ENCODE assay signal across 24 cellular contexts in the genomic region with DNA sequence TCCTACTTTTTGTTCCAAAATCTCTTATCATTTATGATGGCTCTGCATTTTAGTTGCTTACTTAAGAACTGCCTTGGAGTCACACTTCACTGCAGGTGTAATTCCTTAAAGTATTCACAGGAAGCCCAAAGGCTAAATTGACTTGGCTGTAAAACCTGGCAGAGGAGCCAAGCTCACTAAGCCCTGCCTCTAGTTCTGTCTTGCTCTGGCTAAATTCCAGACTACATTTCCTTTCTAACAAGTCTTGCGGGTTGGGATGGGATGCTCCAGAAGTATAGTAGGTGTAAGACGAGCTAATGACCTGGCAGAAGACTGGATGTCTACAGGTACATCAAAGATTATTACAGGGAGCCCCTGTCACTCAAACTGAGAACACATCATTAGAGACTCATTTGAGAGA.
"Had no signal": no experiment of that assay in that cellular context is flagged by ENCODE, and none has a peak within 500 bp of the region (broad histone marks: within the 10 kb centered on the region; RNA-seq: fewer than 3 reads in every experiment).

No MANE protein-coding gene starts in this region.

- H3K4me3 ChIP-seq: left lung, lung, vagina had no signal

- H3K9me3 Mint-ChIP-seq: type B pancreatic cell had no signal

- H3K9me3 ChIP-seq: left lung, vagina had no signal

- H3K36me3 Mint-ChIP-seq: activated naive CD4-positive, alpha-beta T cell treated with anti-CD3 and anti-CD28 coated beads, Interleukin-2, amount 50 U/mL, for 72 hours; natural killer cell treated with Interleukin-12 subunit alpha and Interleukin-12 subunit beta and Interleukin-15 and Interleukin-18, amount 100 ng/mL, for 72 hours; stimulated activated naive B cell treated with anti-CD40 and anti-IgM and Interleukin-4, amounts not matched to agents 10 μg/mL and 1 μg/mL and 100 μg/mL, for 72 hours; type B pancreatic cell had no signal

- ATAC-seq: activated naive CD4-positive, alpha-beta T cell treated with anti-CD3 and anti-CD28 coated beads, Interleukin-2, amount 50 U/mL, for 72 hours; activated T-helper 17 cell treated with anti-CD3 and anti-CD28 coated beads, Interleukin-2, amount 50 U/mL, for 72 hours; left lung; natural killer cell treated with Interleukin-12 subunit alpha and Interleukin-12 subunit beta and Interleukin-15 and Interleukin-18, amount 100 ng/mL, for 72 hours; stimulated activated naive B cell treated with anti-CD40 and anti-IgM and Interleukin-4, amounts not matched to agents 10 μg/mL and 1 μg/mL and 100 μg/mL, for 72 hours had no signal

- DNase-seq: activated CD4-positive, alpha-beta T cell treated with anti-CD3 and anti-CD28 coated beads for 1 hour; activated CD8-positive, alpha-beta memory T cell treated with anti-CD3 and anti-CD28 coated beads for 24 hours; activated CD8-positive, alpha-beta memory T cell treated with anti-CD3 and anti-CD28 coated beads, Interleukin-2, amount 50 U/mL, for 4 hours; activated T-cell treated with anti-CD3 and anti-CD28 coated beads, Interleukin-2, amount 50 U/mL, for 24 hours; aorta; brain microvascular endothelial cell; cortex of kidney; erythroblast; foreskin melanocyte; kidney glomerular epithelial cell; left lung; midbrain; stimulated activated CD4-positive, alpha-beta T cell treated with anti-CD3 and anti-CD28 coated beads, Interleukin-2, amount 100 ng/mL, for 48 hours; stimulated activated CD8-positive, alpha-beta memory T cell treated with anti-CD3 and anti-CD28 coated beads, Interleukin-4, amount 100 ng/mL, for 48 hours; stimulated activated naive B cell treated with anti-CD40 and anti-IgM and Interleukin-4, amounts not matched to agents 10 μg/mL and 1 μg/mL and 100 μg/mL, for 72 hours had no signal

- H3K27ac Mint-ChIP-seq: activated naive CD4-positive, alpha-beta T cell treated with anti-CD3 and anti-CD28 coated beads, Interleukin-2, amount 50 U/mL, for 72 hours; activated T-cell treated with anti-CD3 and anti-CD28 coated beads, Interleukin-2, amount 50 U/mL, for 24 hours; activated T-helper 17 cell treated with anti-CD3 and anti-CD28 coated beads, Interleukin-2, amount 50 U/mL, for 72 hours; natural killer cell treated with Interleukin-12 subunit alpha and Interleukin-12 subunit beta and Interleukin-15 and Interleukin-18, amount 100 ng/mL, for 72 hours; progenitor cell of endocrine pancreas; stimulated activated naive B cell treated with anti-CD40 and anti-IgM and Interleukin-4, amounts not matched to agents 10 μg/mL and 1 μg/mL and 100 μg/mL, for 72 hours; T-helper 2 cell treated with Interferon-gamma antibody and Interleukin-4, amounts not matched to agents 5 μg/mL and 100 μg/mL, for 36 hours; type B pancreatic cell had no signal

- H3K36me3 ChIP-seq: brain microvascular endothelial cell, left lung, vagina had no signal

- H3K4me3 Mint-ChIP-seq: activated T-cell treated with anti-CD3 and anti-CD28 coated beads, Interleukin-2, amount 50 U/mL, for 24 hours; activated T-helper 17 cell treated with anti-CD3 and anti-CD28 coated beads, Interleukin-2, amount 50 U/mL, for 72 hours; central memory CD8-positive, alpha-beta T cell; natural killer cell treated with Interleukin-12 subunit alpha and Interleukin-12 subunit beta and Interleukin-15 and Interleukin-18, amount 100 ng/mL, for 72 hours; stimulated activated naive B cell treated with anti-CD40 and anti-IgM and Interleukin-4, amounts not matched to agents 10 μg/mL and 1 μg/mL and 100 μg/mL, for 72 hours; T-helper 2 cell treated with Interferon-gamma antibody and Interleukin-4, amounts not matched to agents 5 μg/mL and 100 μg/mL, for 36 hours; type B pancreatic cell had no signal

- H3K27ac ChIP-seq: brain microvascular endothelial cell, left lung, vagina had no signal

- H3K4me1 ChIP-seq: left lung, vagina had no signal

- H3K27me3 ChIP-seq: brain microvascular endothelial cell, left lung, vagina had no signal

- H3K4me1 Mint-ChIP-seq: activated T-helper 17 cell treated with anti-CD3 and anti-CD28 coated beads, Interleukin-2, amount 50 U/mL, for 72 hours; central memory CD8-positive, alpha-beta T cell; stimulated activated naive B cell treated with anti-CD40 and anti-IgM and Interleukin-4, amounts not matched to agents 10 μg/mL and 1 μg/mL and 100 μg/mL, for 72 hours had no signal

- H3K27me3 Mint-ChIP-seq: activated T-cell treated with anti-CD3 and anti-CD28 coated beads, Interleukin-2, amount 50 U/mL, for 24 hours; activated T-helper 17 cell treated with anti-CD3 and anti-CD28 coated beads, Interleukin-2, amount 50 U/mL, for 72 hours; central memory CD8-positive, alpha-beta T cell; natural killer cell treated with Interleukin-12 subunit alpha and Interleukin-12 subunit beta and Interleukin-15 and Interleukin-18, amount 100 ng/mL, for 72 hours; progenitor cell of endocrine pancreas; stimulated activated naive B cell treated with anti-CD40 and anti-IgM and Interleukin-4, amounts not matched to agents 10 μg/mL and 1 μg/mL and 100 μg/mL, for 72 hours; type B pancreatic cell had no signal
